10 cellular contexts compared by ENCODE assay signal in genomic region chr12:53498235-53498630, GRCh38. TPM values are rescaled to one million over a fixed set of nuclear protein-coding genes. Genes with fewer than 3 reads are reported as not detected.
DNase-seq lines count a peak whose midpoint lies in the region; ATAC-seq and TF ChIP-seq lines count a peak whose summit lies in the region.
"Had no signal": no experiment of that assay in that cellular context is flagged by ENCODE, and none has a peak within 500 bp of the region (broad histone marks: within the 10 kb centered on the region; RNA-seq: fewer than 3 reads in every experiment).

No MANE protein-coding gene starts in this region.

- no peak for TF ChIP-seq CTCF in brain (conservative IDR thresholded peaks at IDR 0.05)
- TF ChIP-seq CTCF in omental fat pad (IDR thresholded peaks at IDR 0.05): no peak
- no peak for TF ChIP-seq CTCF in colonic mucosa (IDR thresholded peaks at IDR 0.05)

- H3K27me3 Mint-ChIP-seq in stimulated activated naive CD8-positive, alpha-beta T cell treated with anti-CD3 and anti-CD28 coated beads, Interleukin-15, Interleukin-2, amounts not matched to agents 100 ng/mL and 50 ng/mL, for 24 hours: no peaks in the 10 kb centered on the region
- H3K27me3 Mint-ChIP-seq in brain: peaks cover 8% of the 10 kb centered on the region

- peaks cover 28 to 44% of the 10 kb centered on the region in 2 donors for H3K4me1 ChIP-seq in muscle layer of duodenum (ENCODE audit: control insufficient read depth in 1 of 2, insufficient read depth in 2 of 2, low read length in 2 of 2)
- peaks cover 19% of the 10 kb centered on the region for H3K4me1 ChIP-seq in colonic mucosa

- H3K4me3 ChIP-seq in muscle layer of duodenum (ENCODE audit: low read depth in 1 of 2, low read length in 2 of 2): peak overlapping the region; percentile 26 to 63
- H3K4me3 ChIP-seq in colonic mucosa: no peak overlapping the region

- H3K36me3 Mint-ChIP-seq in stimulated activated naive CD8-positive, alpha-beta T cell treated with anti-CD3 and anti-CD28 coated beads, Interleukin-15, Interleukin-2, amounts not matched to agents 100 ng/mL and 50 ng/mL, for 24 hours (ENCODE audit: low read depth): no peaks in the 10 kb centered on the region
- no peaks in the 10 kb centered on the region for H3K36me3 Mint-ChIP-seq in brain

- intact Hi-C loops in colonic mucosa (cut with DNase I): no loop called here

- peak overlapping the region; percentile 67 for H3K27ac Mint-ChIP-seq in stimulated activated naive CD8-positive, alpha-beta T cell treated with anti-CD3 and anti-CD28 coated beads, Interleukin-15, Interleukin-2, amounts not matched to agents 100 ng/mL and 50 ng/mL, for 24 hours
- peak overlapping the region; percentile 97 to 100 (median 98) for H3K27ac Mint-ChIP-seq in brain

- H3K27ac ChIP-seq in muscle layer of duodenum (ENCODE audit: low read length) (peak overlapping the region; percentile 7), colonic mucosa (no peak overlapping the region)

- H3K27me3 ChIP-seq in muscle layer of duodenum (ENCODE audit: low read depth, low read length): no peaks in the 10 kb centered on the region
- no peaks in the 10 kb centered on the region for H3K27me3 ChIP-seq in colonic mucosa

- H3K4me1 Mint-ChIP-seq in stimulated activated naive CD8-positive, alpha-beta T cell treated with anti-CD3 and anti-CD28 coated beads, Interleukin-15, Interleukin-2, amounts not matched to agents 100 ng/mL and 50 ng/mL, for 24 hours (ENCODE audit: low read depth): peaks cover 44% of the 10 kb centered on the region
- peaks cover 77% of the 10 kb centered on the region for H3K4me1 Mint-ChIP-seq in brain

- H3K9me3 ChIP-seq in muscle layer of duodenum (ENCODE audit: control insufficient read depth in 1 of 2, low read length in 2 of 2) (no peaks in the 10 kb centered on the region), colonic mucosa (no peaks in the 10 kb centered on the region)

- no peaks in the 10 kb centered on the region for H3K36me3 ChIP-seq in muscle layer of duodenum (ENCODE audit: control insufficient read depth in 1 of 2, insufficient read depth in 2 of 2, low read length in 2 of 2)
- no peaks in the 10 kb centered on the region for H3K36me3 ChIP-seq in colonic mucosa

- ATAC-seq in stimulated activated naive CD8-positive, alpha-beta T cell treated with anti-CD3 and anti-CD28 coated beads, Interleukin-15, Interleukin-2, amounts not matched to agents 100 U/mL and 50 U/mL, for 24 hours: no peak
- ATAC-seq in omental fat pad (ENCODE audit: low FRiP score) (no peak), HG02798 (IDR thresholded peaks at IDR 0.05; ENCODE audit: poor library complexity, unreplicated experiment) (no peak)

- no peak for DNase-seq in stimulated activated naive CD8-positive, alpha-beta T cell treated with anti-CD3 and anti-CD28 coated beads, Interleukin-15, Interleukin-2, amounts not matched to agents 100 U/mL and 50 U/mL, for 24 hours
- DNase-seq in NCI-H2081 (lab: John Stamatoyannopoulos, UW) (no peak), omental fat pad (ENCODE audit: low spot score) (no peak), colonic mucosa (no peak)
- DNase-seq: activated CD4-positive, alpha-beta T cell treated with anti-CD3 and anti-CD28 coated beads, Interleukin-2, amount 50 U/mL, for 1 hour had no signal

- peak overlapping the region in 1 of 2 donors; percentile 19 for H3K9ac ChIP-seq in colonic mucosa (ENCODE audit: low read depth in 2 of 2, low read length in 2 of 2)

- no peaks in the 10 kb centered on the region for H3K9me3 Mint-ChIP-seq in stimulated activated naive CD8-positive, alpha-beta T cell treated with anti-CD3 and anti-CD28 coated beads, Interleukin-15, Interleukin-2, amounts not matched to agents 100 ng/mL and 50 ng/mL, for 24 hours
- H3K9me3 Mint-ChIP-seq in brain: no peaks in the 10 kb centered on the region

- peak overlapping the region; percentile 89 for H3K4me3 Mint-ChIP-seq in stimulated activated naive CD8-positive, alpha-beta T cell treated with anti-CD3 and anti-CD28 coated beads, Interleukin-15, Interleukin-2, amounts not matched to agents 100 ng/mL and 50 ng/mL, for 24 hours
- peak overlapping the region; percentile 86 to 98 (median 96) for H3K4me3 Mint-ChIP-seq in brain

RNA-seq across cellular contexts. Expression of gene MAP3K12, which starts 1.0 kb away (rescaled TPM):
- polyA plus RNA-seq in brain (ENCODE audit: insufficient read depth, low read depth, low replicate concordance): 16.8 TPM
- total RNA-seq in omental fat pad: 10 to 100 TPM in 3 of 4 donors, 1 to 10 TPM in 1; 5.5 to 35.9 (median 17.1) TPM
- total RNA-seq in colonic mucosa: 1 to 10 TPM; 3.2 to 3.8 TPM

RNA-seq across cellular contexts. Expression of gene TARBP2, which starts 2.9 kb away (rescaled TPM):
- polyA plus RNA-seq in brain (ENCODE audit: insufficient read depth, low read depth, low replicate concordance): 19.4 TPM
- total RNA-seq in omental fat pad: 10 to 100 TPM; 19.6 to 26.0 (median 22.3) TPM
- total RNA-seq in colonic mucosa: 10 to 100 TPM; 20.7 to 36.9 TPM

RNA-seq across cellular contexts. Expression of gene NPFF, which starts 9.1 kb away (rescaled TPM):
- polyA plus RNA-seq in brain (ENCODE audit: insufficient read depth, low read depth, low replicate concordance): not detected
- total RNA-seq in omental fat pad (not detected), colonic mucosa (not detected)
- total RNA-seq: renal cortical epithelial cell had no signal

RNA-seq across cellular contexts. Expression of gene PCBP2, which starts 46.3 kb away (rescaled TPM):
- polyA plus RNA-seq in brain (ENCODE audit: insufficient read depth, low read depth, low replicate concordance): 1,093 TPM
- total RNA-seq in omental fat pad (100 to 1,000 TPM; 498 to 666 (median 531) TPM), colonic mucosa (100 to 1,000 TPM; 579 to 596 TPM)

RNA-seq across cellular contexts. Expression of gene PRR13, which starts 56.7 kb away (rescaled TPM):
- 109 TPM for polyA plus RNA-seq in brain (ENCODE audit: insufficient read depth, low read depth, low replicate concordance)
- total RNA-seq in omental fat pad (10 to 100 TPM; 42.9 to 72.6 (median 60.4) TPM), colonic mucosa (100 to 1,000 TPM; 331 to 504 TPM)
